In the genomic region with DNA sequence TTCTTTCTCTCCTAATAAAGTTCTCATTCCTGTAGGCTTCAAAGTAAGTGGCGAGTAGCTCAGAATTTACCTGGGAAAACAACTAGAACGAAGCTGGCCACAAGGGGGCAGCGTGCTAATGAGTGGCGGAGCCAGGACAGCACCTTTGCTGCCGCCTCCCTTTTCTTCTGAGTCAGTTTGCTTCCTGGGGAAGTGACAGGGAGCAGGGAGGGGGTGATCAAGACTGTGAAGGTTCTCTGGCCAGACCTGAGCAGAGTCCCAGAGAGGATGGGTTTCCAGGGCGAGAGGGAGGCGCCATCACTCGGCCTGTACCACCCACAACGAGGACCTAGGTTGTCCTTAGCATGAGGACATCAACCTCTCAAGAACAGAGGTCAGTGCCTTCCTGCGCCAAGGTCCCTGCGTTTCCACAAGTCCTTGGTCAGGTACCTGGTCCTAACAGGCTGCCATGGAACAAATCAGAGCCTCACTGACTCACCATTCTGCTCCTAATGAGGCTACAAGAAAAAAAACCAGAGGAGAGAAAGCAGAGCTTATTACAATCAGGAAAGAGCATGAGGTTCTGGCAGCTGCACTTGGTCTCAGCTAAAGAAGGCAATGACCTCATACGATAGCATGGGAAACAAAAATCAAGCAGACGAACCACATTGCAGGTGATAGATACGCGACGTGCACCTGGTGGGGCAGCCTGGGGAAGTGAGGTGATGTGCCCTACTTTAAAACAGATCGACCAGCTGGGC, we compare ENCODE assay signal across 8 cellular contexts.
DNase-seq lines count a peak whose midpoint lies in the region; ATAC-seq and TF ChIP-seq lines count a peak whose summit lies in the region.

No MANE protein-coding gene starts in this region.

- no peaks in the 10 kb centered on the region for H3K27me3 Mint-ChIP-seq in chondrocyte (ENCODE audit: low read depth)

- H3K4me3 Mint-ChIP-seq in chondrocyte (ENCODE audit: unreplicated experiment): no peak overlapping the region

- H3K27ac Mint-ChIP-seq in chondrocyte (ENCODE audit: unreplicated experiment): peak overlapping the region; percentile 89

- H3K4me1 Mint-ChIP-seq in chondrocyte (ENCODE audit: low read depth): peaks cover 34% of the 10 kb centered on the region

- peaks cover 3% of the 10 kb centered on the region for H3K36me3 Mint-ChIP-seq in chondrocyte (ENCODE audit: low read depth)

- ATAC-seq in HG03280 (IDR thresholded peaks at IDR 0.05; ENCODE audit: unreplicated experiment): peak; percentile 72
- ATAC-seq in GM18520 (IDR thresholded peaks at IDR 0.05; ENCODE audit: unreplicated experiment): no peak

- peaks cover 2% of the 10 kb centered on the region for H3K9me3 Mint-ChIP-seq in chondrocyte (ENCODE audit: low read depth)

- DNase-seq in GM04504 (ENCODE audit: low read depth) (peak; percentile 50), NCI-H510A treated with DMSO at 0.1 percent for 48 hours (lab: John Stamatoyannopoulos, UW) (peak; percentile 93), chondrocyte (ENCODE audit: low spot score) (peak; percentile 54), kidney tubule cell (ENCODE audit: low spot score) (peak; percentile 97)
- DNase-seq in activated CD4-positive, alpha-beta T cell treated with anti-CD3 and anti-CD28 coated beads for 1 hour: peak; percentile 77
- DNase-seq in stimulated activated CD4-positive, alpha-beta T cell treated with anti-CD3 and anti-CD28 coated beads, Interleukin-15, amount 100 ng/mL, for 48 hours (ENCODE audit: low read depth in 2 of 2): peak; percentile 68 to 83

- TF ChIP-seq CTCF in chondrocyte (IDR thresholded peaks at IDR 0.05): peak; percentile 98
